Comparison of ENCODE assay signal across 20 cellular contexts in the genomic region with DNA sequence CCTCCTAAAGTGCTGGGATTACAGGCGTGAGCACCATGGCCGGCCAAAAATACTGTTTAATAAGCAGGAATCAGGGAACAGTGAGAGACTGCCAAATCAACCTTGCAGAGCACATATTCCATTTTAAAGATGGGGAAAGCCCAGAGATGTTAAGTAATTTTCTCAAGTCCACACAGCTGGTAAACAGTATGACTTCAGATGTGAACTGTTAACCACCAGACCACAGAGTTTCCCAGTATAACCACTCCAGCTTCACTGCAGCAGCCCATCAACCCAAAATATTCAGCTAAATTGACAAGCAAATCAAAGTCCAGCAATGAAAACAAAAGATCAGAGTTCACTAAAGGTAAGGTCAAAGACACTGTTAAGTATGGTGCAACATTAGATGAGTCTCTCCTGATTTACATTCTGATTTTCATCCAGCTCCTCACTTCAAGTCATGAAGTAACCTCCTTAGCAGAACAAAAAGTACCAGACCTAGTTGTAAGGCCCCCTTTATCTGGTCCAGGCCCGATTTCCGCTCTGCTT.
"Had no signal": no experiment of that assay in that cellular context is flagged by ENCODE, and none has a peak within 500 bp of the region (broad histone marks: within the 10 kb centered on the region; RNA-seq: fewer than 3 reads in every experiment).

No MANE protein-coding gene starts in this region.

- DNase-seq: activated CD4-positive, alpha-beta memory T cell treated with anti-CD3 and anti-CD28 coated beads, Interleukin-2, amount 10 ng/mL, durations not matched to agents 7 days and 5 days; activated CD4-positive, alpha-beta T cell treated with anti-CD3 and anti-CD28 coated beads for 4 hours; activated CD4-positive, CD25-positive, alpha-beta regulatory T cell; activated gamma-delta T cell treated with Interleukin-2 at 50 U/mL for 16 hours; activated naive CD4-positive, alpha-beta T cell treated with anti-CD3 and anti-CD28 coated beads, Interleukin-2, amount 50 U/mL, for 16 hours; kidney glomerular epithelial cell; left lung; mesendoderm; stimulated activated CD4-positive, alpha-beta T cell treated with anti-CD3 and anti-CD28 coated beads, Interleukin-12 subunit alpha, Interleukin-12 subunit beta, amount 100 ng/mL, for 4 hours; stimulated activated CD4-positive, alpha-beta T cell treated with anti-CD3 and anti-CD28 coated beads, Interleukin-4, amount 100 ng/mL, for 1 hour; tibial artery; upper lobe of right lung had no signal

- H3K9me3 ChIP-seq: left lung, neutrophil, suprapubic skin, tibial artery, upper lobe of right lung had no signal

- ATAC-seq: left lung, sciatic nerve, upper lobe of right lung had no signal

- H3K27ac Mint-ChIP-seq: dendritic cell treated with granulocyte-macrophage colony-stimulating factor and Interleukin-4, amounts not matched to agents 40 ng/mL and 50 ng/mL, for 4 days; nephron had no signal

- H3K27me3 Mint-ChIP-seq: activated CD4-positive, alpha-beta memory T cell treated with anti-CD3 and anti-CD28 coated beads, Interleukin-2, amount 10 ng/mL, durations not matched to agents 7 days and 5 days; central memory CD8-positive, alpha-beta T cell; dendritic cell treated with granulocyte-macrophage colony-stimulating factor and Interleukin-4, amounts not matched to agents 40 ng/mL and 50 ng/mL, for 4 days had no signal

- H3K27ac ChIP-seq: left lung, neutrophil, skin epidermis, suprapubic skin, tibial artery, upper lobe of right lung had no signal

- H3K4me1 Mint-ChIP-seq: nephron had no signal

- H3K27me3 ChIP-seq: left lung, neutrophil, suprapubic skin, tibial artery, upper lobe of right lung had no signal

- H3K4me3 ChIP-seq: left lung, lung, skin epidermis, suprapubic skin, tibial artery, upper lobe of right lung had no signal

- H3K4me1 ChIP-seq: left lung, suprapubic skin, tibial artery, upper lobe of right lung had no signal

- H3K4me3 Mint-ChIP-seq: activated CD4-positive, alpha-beta memory T cell treated with anti-CD3 and anti-CD28 coated beads, Interleukin-2, amount 10 ng/mL, durations not matched to agents 7 days and 5 days; central memory CD8-positive, alpha-beta T cell; dendritic cell treated with granulocyte-macrophage colony-stimulating factor and Interleukin-4, amounts not matched to agents 40 ng/mL and 50 ng/mL, for 4 days; nephron had no signal

- H3K9me3 Mint-ChIP-seq: activated CD4-positive, alpha-beta memory T cell treated with anti-CD3 and anti-CD28 coated beads, Interleukin-2, amount 10 ng/mL, durations not matched to agents 7 days and 5 days; central memory CD8-positive, alpha-beta T cell; dendritic cell treated with granulocyte-macrophage colony-stimulating factor and Interleukin-4, amounts not matched to agents 40 ng/mL and 50 ng/mL, for 4 days; nephron had no signal
